43 cellular contexts compared by ENCODE assay signal in genomic region chr10:50862719-50863118, GRCh38. TPM values are rescaled to one million over a fixed set of nuclear protein-coding genes. Genes with fewer than 3 reads are reported as not detected.
"Had no signal": no experiment of that assay in that cellular context is flagged by ENCODE, and none has a peak within 500 bp of the region (broad histone marks: within the 10 kb centered on the region; RNA-seq: fewer than 3 reads in every experiment).

No MANE protein-coding gene starts in this region.

- FAIRE-seq: astrocyte, bronchial epithelial cell had no signal

- H3K4me1 ChIP-seq: adrenal gland, ascending aorta, breast epithelium had no signal

- H3K4me3 Mint-ChIP-seq: activated naive CD4-positive, alpha-beta T cell treated with anti-CD3 and anti-CD28 coated beads for 36 hours; activated naive CD4-positive, alpha-beta T cell treated with anti-CD3 and anti-CD28 coated beads, Interleukin-2, amount 10 ng/mL, durations not matched to agents 7 days and 5 days; activated naive CD4-positive, alpha-beta T cell treated with anti-CD3 and anti-CD28 coated beads, Interleukin-2, amount 50 U/mL, for 24 hours; activated naive CD8-positive, alpha-beta T cell; activated naive CD8-positive, alpha-beta T cell treated with anti-CD3 and anti-CD28 coated beads for 36 hours; activated naive CD8-positive, alpha-beta T cell treated with anti-CD3 and anti-CD28 coated beads, Interleukin-2, amount 10 ng/mL, durations not matched to agents 7 days and 5 days; activated naive CD8-positive, alpha-beta T cell treated with anti-CD3 and anti-CD28 coated beads, Interleukin-2, amount 50 U/mL, for 24 hours; activated T-cell treated with anti-CD3 and anti-CD28 coated beads, Interleukin-2, amount 50 U/mL, for 24 hours; activated T-cell treated with anti-CD3 and anti-CD28 coated beads, Interleukin-2, amount 50 U/mL, for 4 hours; activated T-cell treated with anti-CD3 and anti-CD28 coated beads, Interleukin-2, amount 50 U/mL, for 72 hours; activated T-helper 1 cell treated with anti-CD3 and anti-CD28 coated beads, Interleukin-12 subunit alpha, Interleukin-12 subunit beta, Interleukin-2, Interleukin-4 antibody, amounts not matched to agents 30 ng/mL and 10 ng/mL and 1 ng/mL, durations not matched to agents 14 hours and 24 hours and 36 hours; activated T-helper 17 cell treated with anti-CD3 and anti-CD28 coated beads, Interleukin-2, amount 50 U/mL, for 72 hours; brain; central memory CD8-positive, alpha-beta T cell had no signal

- H3K9me3 ChIP-seq: adrenal gland, ascending aorta, body of pancreas, breast epithelium had no signal

- H3K27ac Mint-ChIP-seq: activated naive CD4-positive, alpha-beta T cell treated with anti-CD3 and anti-CD28 coated beads for 36 hours; activated naive CD4-positive, alpha-beta T cell treated with anti-CD3 and anti-CD28 coated beads, Interleukin-2, amount 10 ng/mL, durations not matched to agents 7 days and 5 days; activated naive CD4-positive, alpha-beta T cell treated with anti-CD3 and anti-CD28 coated beads, Interleukin-2, amount 50 U/mL, for 24 hours; activated naive CD4-positive, alpha-beta T cell treated with anti-CD3 and anti-CD28 coated beads, Interleukin-2, amount 50 U/mL, for 72 hours; activated naive CD8-positive, alpha-beta T cell; activated naive CD8-positive, alpha-beta T cell treated with anti-CD3 and anti-CD28 coated beads for 36 hours; activated naive CD8-positive, alpha-beta T cell treated with anti-CD3 and anti-CD28 coated beads, Interleukin-2, amount 10 ng/mL, durations not matched to agents 7 days and 5 days; activated naive CD8-positive, alpha-beta T cell treated with anti-CD3 and anti-CD28 coated beads, Interleukin-2, amount 50 U/mL, for 24 hours; activated T-cell treated with anti-CD3 and anti-CD28 coated beads, Interleukin-2, amount 50 U/mL, for 24 hours; activated T-cell treated with anti-CD3 and anti-CD28 coated beads, Interleukin-2, amount 50 U/mL, for 72 hours; activated T-helper 1 cell treated with anti-CD3 and anti-CD28 coated beads, Interleukin-12 subunit alpha, Interleukin-12 subunit beta, Interleukin-2, Interleukin-4 antibody, amounts not matched to agents 30 ng/mL and 10 ng/mL and 1 ng/mL, durations not matched to agents 14 hours and 24 hours and 36 hours; activated T-helper 17 cell treated with anti-CD3 and anti-CD28 coated beads, Interleukin-2, amount 50 U/mL, for 72 hours; activated T-helper 2 cell treated with anti-CD3 and anti-CD28 coated beads, Interferon-gamma antibody, Interleukin-2, Interleukin-4, amounts not matched to agents 10 μg/mL and 5 μg/mL and 100 μg/mL, durations not matched to agents 14 hours and 24 hours and 36 hours; brain had no signal

- H3K36me3 Mint-ChIP-seq: activated naive CD4-positive, alpha-beta T cell treated with anti-CD3 and anti-CD28 coated beads, Interleukin-2, amount 10 ng/mL, durations not matched to agents 7 days and 5 days; activated naive CD4-positive, alpha-beta T cell treated with anti-CD3 and anti-CD28 coated beads, Interleukin-2, amount 50 U/mL, for 24 hours; activated naive CD4-positive, alpha-beta T cell treated with anti-CD3 and anti-CD28 coated beads, Interleukin-2, amount 50 U/mL, for 72 hours; activated naive CD8-positive, alpha-beta T cell; activated naive CD8-positive, alpha-beta T cell treated with anti-CD3 and anti-CD28 coated beads for 36 hours; activated naive CD8-positive, alpha-beta T cell treated with anti-CD3 and anti-CD28 coated beads, Interleukin-2, amount 10 ng/mL, durations not matched to agents 7 days and 5 days; brain had no signal

- H3K4me1 Mint-ChIP-seq: activated naive CD4-positive, alpha-beta T cell treated with anti-CD3 and anti-CD28 coated beads, Interleukin-2, amount 10 ng/mL, durations not matched to agents 7 days and 5 days; activated naive CD4-positive, alpha-beta T cell treated with anti-CD3 and anti-CD28 coated beads, Interleukin-2, amount 50 U/mL, for 24 hours; activated naive CD8-positive, alpha-beta T cell treated with anti-CD3 and anti-CD28 coated beads for 36 hours; activated naive CD8-positive, alpha-beta T cell treated with anti-CD3 and anti-CD28 coated beads, Interleukin-2, amount 10 ng/mL, durations not matched to agents 7 days and 5 days; activated naive CD8-positive, alpha-beta T cell treated with anti-CD3 and anti-CD28 coated beads, Interleukin-2, amount 50 U/mL, for 24 hours; activated T-helper 17 cell treated with anti-CD3 and anti-CD28 coated beads, Interleukin-2, amount 50 U/mL, for 72 hours; brain; central memory CD8-positive, alpha-beta T cell had no signal

- ATAC-seq: activated naive CD8-positive, alpha-beta T cell treated with anti-CD3 and anti-CD28 coated beads, Interleukin-2, amount 50 U/mL, for 24 hours; activated T-cell treated with anti-CD3 and anti-CD28 coated beads, Interleukin-2, amount 50 U/mL, for 4 hours; activated T-cell treated with anti-CD3 and anti-CD28 coated beads, Interleukin-2, amount 50 U/mL, for 72 hours; activated T-helper 17 cell treated with anti-CD3 and anti-CD28 coated beads, Interleukin-2, amount 50 U/mL, for 72 hours; body of pancreas had no signal

- H3K27me3 ChIP-seq: ascending aorta, body of pancreas, brain microvascular endothelial cell, breast epithelium, cardiac muscle cell had no signal

- H3K36me3 ChIP-seq: adrenal gland, ascending aorta, brain microvascular endothelial cell, breast epithelium, cardiac muscle cell had no signal

- DNase-seq: activated effector memory CD4-positive, alpha-beta T cell treated with anti-CD3 and anti-CD28 coated beads, Interleukin-2, amount 50 U/mL, for 16 hours; activated effector memory CD4-positive, alpha-beta T cell treated with Interleukin-2 at 50 U/mL for 16 hours; activated gamma-delta T cell; activated gamma-delta T cell treated with Interleukin-2 at 50 U/mL for 16 hours; activated naive CD4-positive, alpha-beta T cell; activated naive CD4-positive, alpha-beta T cell treated with anti-CD3 and anti-CD28 coated beads for 36 hours; activated naive CD4-positive, alpha-beta T cell treated with anti-CD3 and anti-CD28 coated beads, Interleukin-2, amount 10 ng/mL, durations not matched to agents 7 days and 5 days; activated naive CD4-positive, alpha-beta T cell treated with anti-CD3 and anti-CD28 coated beads, Interleukin-2, amount 50 U/mL, for 16 hours; activated naive CD4-positive, alpha-beta T cell treated with Interleukin-2 at 50 U/mL for 16 hours; activated naive CD8-positive, alpha-beta T cell treated with anti-CD3 and anti-CD28 coated beads for 36 hours; activated naive CD8-positive, alpha-beta T cell treated with anti-CD3 and anti-CD28 coated beads, Interleukin-2, amount 10 ng/mL, durations not matched to agents 7 days and 5 days; activated naive CD8-positive, alpha-beta T cell treated with anti-CD3 and anti-CD28 coated beads, Interleukin-2, amount 50 U/mL, for 24 hours; activated T-cell treated with anti-CD3 and anti-CD28 coated beads for 4 hours; activated T-cell treated with anti-CD3 and anti-CD28 coated beads, Interleukin-2, amount 50 U/mL, for 1 hour; activated T-cell treated with anti-CD3 and anti-CD28 coated beads, Interleukin-2, amount 50 U/mL, for 24 hours; activated T-cell treated with anti-CD3 and anti-CD28 coated beads, Interleukin-2, amount 50 U/mL, for 4 hours; activated T-cell treated with anti-CD3 and anti-CD28 coated beads, Interleukin-2, amount 50 U/mL, for 48 hours; activated T-cell treated with anti-CD3 and anti-CD28 coated beads, Interleukin-2, amount 50 U/mL, for 72 hours; adrenal gland; amniotic stem cell; amygdala; anterior cingulate cortex; aorta; body of pancreas; brain microvascular endothelial cell; caudate nucleus; central memory CD4-positive, alpha-beta T cell had no signal

- H3K9me3 Mint-ChIP-seq: activated naive CD4-positive, alpha-beta T cell treated with anti-CD3 and anti-CD28 coated beads for 36 hours; activated naive CD4-positive, alpha-beta T cell treated with anti-CD3 and anti-CD28 coated beads, Interleukin-2, amount 10 ng/mL, durations not matched to agents 7 days and 5 days; activated naive CD4-positive, alpha-beta T cell treated with anti-CD3 and anti-CD28 coated beads, Interleukin-2, amount 50 U/mL, for 24 hours; activated naive CD4-positive, alpha-beta T cell treated with anti-CD3 and anti-CD28 coated beads, Interleukin-2, amount 50 U/mL, for 72 hours; activated naive CD8-positive, alpha-beta T cell treated with anti-CD3 and anti-CD28 coated beads for 36 hours; activated naive CD8-positive, alpha-beta T cell treated with anti-CD3 and anti-CD28 coated beads, Interleukin-2, amount 10 ng/mL, durations not matched to agents 7 days and 5 days; activated naive CD8-positive, alpha-beta T cell treated with anti-CD3 and anti-CD28 coated beads, Interleukin-2, amount 50 U/mL, for 24 hours; activated T-cell treated with anti-CD3 and anti-CD28 coated beads, Interleukin-2, amount 50 U/mL, for 24 hours; activated T-cell treated with anti-CD3 and anti-CD28 coated beads, Interleukin-2, amount 50 U/mL, for 4 hours; activated T-cell treated with anti-CD3 and anti-CD28 coated beads, Interleukin-2, amount 50 U/mL, for 72 hours; activated T-helper 1 cell treated with anti-CD3 and anti-CD28 coated beads, Interleukin-12 subunit alpha, Interleukin-12 subunit beta, Interleukin-2, Interleukin-4 antibody, amounts not matched to agents 30 ng/mL and 10 ng/mL and 1 ng/mL, durations not matched to agents 14 hours and 24 hours and 36 hours; activated T-helper 17 cell treated with anti-CD3 and anti-CD28 coated beads, Interleukin-2, amount 50 U/mL, for 72 hours; activated T-helper 2 cell treated with anti-CD3 and anti-CD28 coated beads, Interferon-gamma antibody, Interleukin-2, Interleukin-4, amounts not matched to agents 10 μg/mL and 5 μg/mL and 100 μg/mL, durations not matched to agents 14 hours and 24 hours and 36 hours; brain; central memory CD8-positive, alpha-beta T cell had no signal

- H3K4me3 ChIP-seq: adrenal gland, ascending aorta, body of pancreas, breast epithelium, cardiac muscle cell had no signal

- H3K27ac ChIP-seq: adrenal gland, ascending aorta, body of pancreas, brain microvascular endothelial cell, breast epithelium, cardiac muscle cell had no signal

RNA-seq across cellular contexts. Expression of gene A1CF, which starts 22.7 kb away (rescaled TPM):
- total RNA-seq: activated naive CD4-positive, alpha-beta T cell treated with anti-CD3 and anti-CD28 coated beads for 36 hours; activated naive CD4-positive, alpha-beta T cell treated with anti-CD3 and anti-CD28 coated beads, Interleukin-2, amount 50 U/mL, for 72 hours; activated naive CD8-positive, alpha-beta T cell treated with anti-CD3 and anti-CD28 coated beads for 36 hours; activated naive CD8-positive, alpha-beta T cell treated with anti-CD3 and anti-CD28 coated beads, Interleukin-2, amount 10 ng/mL, durations not matched to agents 7 days and 5 days; activated T-cell treated with anti-CD3 and anti-CD28 coated beads, Interleukin-2, amount 50 U/mL, for 72 hours; activated T-helper 1 cell treated with anti-CD3 and anti-CD28 coated beads, Interleukin-12 subunit alpha, Interleukin-12 subunit beta, Interleukin-2, Interleukin-4 antibody, amounts not matched to agents 30 ng/mL and 10 ng/mL and 1 ng/mL, durations not matched to agents 14 hours and 24 hours and 36 hours; activated T-helper 17 cell treated with anti-CD3 and anti-CD28 coated beads, Interleukin-2, amount 50 U/mL, for 72 hours; activated T-helper 2 cell treated with anti-CD3 and anti-CD28 coated beads, Interferon-gamma antibody, Interleukin-2, Interleukin-4, amounts not matched to agents 10 μg/mL and 5 μg/mL and 100 μg/mL, durations not matched to agents 14 hours and 24 hours and 36 hours; aorta; ascending aorta; astrocyte; bronchial epithelial cell; cardiac muscle cell; cardiac septum; cerebellum; chondrocyte had no signal
